8 cellular contexts compared by ENCODE assay signal in the genomic region with DNA sequence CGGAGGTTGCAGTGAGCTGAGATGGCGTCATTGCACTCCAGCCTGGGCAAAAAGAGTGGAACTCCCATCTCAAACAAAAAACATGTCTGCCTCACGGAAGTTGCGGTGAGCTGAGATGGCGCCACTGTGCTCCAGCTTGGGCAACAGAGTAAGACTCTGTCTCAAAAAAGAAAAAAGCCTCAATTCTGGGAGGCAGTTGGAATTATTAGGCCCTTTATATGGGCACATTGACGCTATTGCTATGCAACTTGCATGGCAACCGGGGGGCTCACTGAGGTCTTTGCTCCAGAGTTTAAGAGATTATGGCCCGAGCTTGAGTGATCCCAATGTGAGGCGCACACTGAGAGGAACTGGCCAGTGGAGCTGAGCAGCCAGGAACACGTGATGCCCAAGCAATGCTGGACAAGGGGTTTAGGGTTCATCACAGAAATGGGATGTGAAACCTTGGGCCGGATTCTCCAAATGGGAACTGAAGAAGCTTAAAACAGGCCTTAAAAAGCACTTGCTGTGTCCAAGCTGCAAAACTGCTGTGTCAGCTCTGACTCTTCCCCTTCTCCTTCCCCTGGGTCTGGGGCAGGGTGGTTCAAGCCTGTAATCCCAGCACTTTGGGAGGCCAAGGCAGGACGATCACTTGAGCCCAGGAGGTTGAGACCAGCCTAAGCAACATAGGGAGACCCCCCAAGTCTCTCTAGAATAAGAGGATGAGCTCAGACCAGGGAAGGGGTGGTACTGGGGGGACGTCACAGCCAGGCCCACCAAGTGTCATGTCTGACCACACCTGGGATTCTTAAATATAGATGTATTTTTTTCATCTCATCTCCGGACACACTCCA. TPM values are rescaled to one million over a fixed set of nuclear protein-coding genes. Genes with fewer than 3 reads are reported as not detected.
A peak's percentile ranks its signal among the peaks of the same experiment; 100 is the strongest.
DNase-seq lines count a peak whose midpoint lies in the region; ATAC-seq and TF ChIP-seq lines count a peak whose summit lies in the region.

No MANE protein-coding gene starts in this region.

- H3K36me3 ChIP-seq in OCI-LY7 (ENCODE audit: insufficient read depth, low read length) (peaks cover 44% of the 10 kb centered on the region), neutrophil (peaks cover 50% of the 10 kb centered on the region)

- no TSS peak for BruUV-seq in OCI-LY7 (replicated peaks; lab: Mats Ljungman, UMichigan)

- peak overlapping the region; percentile 47 for H3K27ac ChIP-seq in OCI-LY7 (ENCODE audit: low read depth, low read length, poor library complexity, severe bottlenecking)
- H3K27ac ChIP-seq in neutrophil: peak overlapping the region; percentile 98

- H3K4me3 ChIP-seq in OCI-LY7 (ENCODE audit: low read depth, low read length, poor library complexity, severe bottlenecking) (no peak overlapping the region), epithelial cell of esophagus (ENCODE audit: low read length) (no peak overlapping the region), neutrophil (ENCODE audit: low read depth in 1 of 2, low read length in 1 of 2) (peak overlapping the region; percentile 89 to 100)

- TF ChIP-seq CTCF in OCI-LY7 (conservative IDR thresholded peaks at IDR 0.05; ENCODE audit: low read length) (no peak), epithelial cell of esophagus (IDR thresholded peaks at IDR 0.05; ENCODE audit: insufficient read depth, low read depth, low read length, missing control alignments) (no peak), neutrophil (IDR thresholded peaks at IDR 0.05) (peak; percentile 12)

- H3K79me2 ChIP-seq in OCI-LY7 (ENCODE audit: insufficient read depth, low read depth, low read length): peaks cover 17% of the 10 kb centered on the region; the same call in 1 of the 2 replicates

- TF ChIP-seq POLR2A in GM19099 (IDR thresholded peaks at IDR 0.05; ENCODE audit: extremely low read depth, insufficient read length, low read depth): peak; percentile 57

- intact Hi-C loops in OCI-LY7 (cut with micrococcal nuclease; ENCODE audit: unreplicated experiment): no loop called here

- H3K27me3 ChIP-seq in neutrophil: no peaks in the 10 kb centered on the region

- H3K4me2 ChIP-seq in OCI-LY7 (ENCODE audit: low read length): peak overlapping the region; percentile 99

- H3K9me3 ChIP-seq in OCI-LY7 (ENCODE audit: low read length) (no peaks in the 10 kb centered on the region), neutrophil (no peaks in the 10 kb centered on the region)

- DNase-seq in OCI-LY7 (ENCODE audit: low spot score): no peak
- DNase-seq in epithelial cell of esophagus (ENCODE audit: low read depth): peak; percentile 33
- no peak for DNase-seq in NCI-H187 (lab: John Stamatoyannopoulos, UW)
- DNase-seq in NCI-H1436 (lab: John Stamatoyannopoulos, UW): no peak

- POLR2A ChIA-PET in OCI-LY7 (lab: Charles Lee): interaction anchor here (0.6 kb wide), 2 partner anchors 82 to 138 kb away, joined by 3 read pairs; no protein-coding TSS in a partner anchor

- H3K4me1 ChIP-seq in OCI-LY7 (ENCODE audit: insufficient read depth, low read length, poor library complexity, severe bottlenecking) (peaks cover 63% of the 10 kb centered on the region), neutrophil (ENCODE audit: control insufficient read depth in 1 of 2, insufficient read depth in 1 of 2, low read depth in 1 of 2, low read length in 1 of 2) (peaks cover 53% of the 10 kb centered on the region in 2 experiments)

- H2AFZ ChIP-seq in OCI-LY7 (ENCODE audit: low read length): no peak overlapping the region

- H3K9me2 ChIP-seq in OCI-LY7 (ENCODE audit: insufficient read depth, low read length): no peaks in the 10 kb centered on the region

- CTCF ChIA-PET in OCI-LY7 (lab: Charles Lee; ENCODE audit: unreplicated experiment): interaction anchor here (1.3 kb wide), 1 partner anchor 26 kb away, joined by 4 read pairs; a partner anchor contains a TSS

- H4K20me1 ChIP-seq in OCI-LY7 (ENCODE audit: insufficient read depth, low read length): no peaks in the 10 kb centered on the region

- ATAC-seq in GM21526 (IDR thresholded peaks at IDR 0.05; ENCODE audit: low FRiP score, unreplicated experiment): no peak
- ATAC-seq in GM18868 (IDR thresholded peaks at IDR 0.05; ENCODE audit: unreplicated experiment): no peak

RNA-seq across cellular contexts. Expression of a gene that starts 2.5 kb away (rescaled TPM):
- total RNA-seq in OCI-LY7 (2014; rRNA removed; shearing (Covaris generic)): 562 and 602 TPM in 2 replicates
- total RNA-seq in OCI-LY7 (2022): 438 and 467 TPM in 2 replicates

RNA-seq across cellular contexts. Expression of a gene that starts 12.9 kb away (rescaled TPM):
- 94.9 and 95.2 TPM in 2 replicates for total RNA-seq in OCI-LY7 (2014; rRNA removed; shearing (Covaris generic))
- 83.9 and 93.7 TPM in 2 replicates for total RNA-seq in OCI-LY7 (2022)

RNA-seq across cellular contexts. Expression of a gene that starts 25.5 kb away (rescaled TPM):
- total RNA-seq in OCI-LY7 (2014; rRNA removed; shearing (Covaris generic)): 12.5 and 20.0 TPM in 2 replicates
- total RNA-seq in OCI-LY7 (2022): 28.9 and 29.9 TPM in 2 replicates

RNA-seq across cellular contexts. Expression of a gene that starts 26.1 kb away (rescaled TPM):
- 265 and 272 TPM in 2 replicates for total RNA-seq in OCI-LY7 (2014; rRNA removed; shearing (Covaris generic))
- 125 and 146 TPM in 2 replicates for total RNA-seq in OCI-LY7 (2022)

RNA-seq across cellular contexts. Expression of a gene that starts 34.1 kb away (rescaled TPM):
- not detected in 2 replicates for total RNA-seq in OCI-LY7 (2014; rRNA removed; shearing (Covaris generic))
- total RNA-seq in OCI-LY7 (2022): 0.53 TPM in 1 of 2 replicates, not detected in the other

Comparison
In these comparisons a context has a peak if more than half of its experiments do, and no peak if none do; other contexts are left out.
1. H3K4me3 ChIP-seq: peak in neutrophil (2 of 2); none in OCI-LY7 (single experiment) and epithelial cell of esophagus (single experiment).